Comparison of ENCODE assay signal across 19 cellular contexts in genomic region chr20:17343091-17343490, GRCh38.
"Had no signal": no experiment of that assay in that cellular context is flagged by ENCODE, and none has a peak within 500 bp of the region (broad histone marks: within the 10 kb centered on the region; RNA-seq: fewer than 3 reads in every experiment).

No MANE protein-coding gene starts in this region.

- H3K4me3 Mint-ChIP-seq: naive thymus-derived CD8-positive, alpha-beta T cell; nephron; stimulated activated memory B cell treated with anti-CD40 and anti-IgM and Interleukin-4, amounts not matched to agents 10 μg/mL and 1 μg/mL and 100 μg/mL, for 72 hours; stimulated activated naive CD8-positive, alpha-beta T cell treated with anti-CD3 and anti-CD28 coated beads, Interleukin-15, amount 100 ng/mL, for 72 hours; type B pancreatic cell had no signal

- DNase-seq: heart right ventricle; left ventricle myocardium inferior; midbrain; naive thymus-derived CD8-positive, alpha-beta T cell; psoas muscle; right lobe of liver; stimulated activated CD4-positive, alpha-beta T cell treated with anti-CD3 and anti-CD28 coated beads, Interleukin-4, amount 100 ng/mL, for 24 hours; stimulated activated CD8-positive, alpha-beta memory T cell treated with anti-CD3 and anti-CD28 coated beads, Interleukin-4, amount 100 ng/mL, for 48 hours; stimulated activated naive CD4-positive, alpha-beta T cell treated with Interleukin-2 at 50 U/mL for 16 hours; stimulated activated naive CD8-positive, alpha-beta T cell treated with anti-CD3 and anti-CD28 coated beads, Interleukin-15, amount 100 ng/mL, for 72 hours; substantia nigra; uterus had no signal

- H3K27ac Mint-ChIP-seq: naive thymus-derived CD8-positive, alpha-beta T cell; stimulated activated memory B cell treated with anti-CD40 and anti-IgM and Interleukin-4, amounts not matched to agents 10 μg/mL and 1 μg/mL and 100 μg/mL, for 72 hours; stimulated activated naive CD8-positive, alpha-beta T cell treated with anti-CD3 and anti-CD28 coated beads, Interleukin-15, amount 100 ng/mL, for 72 hours; type B pancreatic cell had no signal

- H3K4me1 ChIP-seq: heart right ventricle, left ventricle myocardium inferior, parathyroid adenoma, psoas muscle, right lobe of liver, uterus had no signal

- H3K36me3 Mint-ChIP-seq: naive thymus-derived CD8-positive, alpha-beta T cell; stimulated activated memory B cell treated with anti-CD40 and anti-IgM and Interleukin-4, amounts not matched to agents 10 μg/mL and 1 μg/mL and 100 μg/mL, for 72 hours; type B pancreatic cell had no signal

- H3K27ac ChIP-seq: heart right ventricle, hepatocyte, left ventricle myocardium inferior, parathyroid adenoma, psoas muscle, right lobe of liver, tibial nerve, uterus had no signal

- H3K4me3 ChIP-seq: heart right ventricle, hepatocyte, left ventricle myocardium inferior, lung, psoas muscle, right lobe of liver, tibial nerve, uterus had no signal

- H2AFZ ChIP-seq: hepatocyte, parathyroid adenoma had no signal

- H3K4me1 Mint-ChIP-seq: naive thymus-derived CD8-positive, alpha-beta T cell; stimulated activated memory B cell treated with anti-CD40 and anti-IgM and Interleukin-4, amounts not matched to agents 10 μg/mL and 1 μg/mL and 100 μg/mL, for 72 hours; stimulated activated naive CD8-positive, alpha-beta T cell treated with anti-CD3 and anti-CD28 coated beads, Interleukin-15, amount 100 ng/mL, for 72 hours had no signal

- H3K4me2 ChIP-seq: hepatocyte had no signal

- H3K9me3 Mint-ChIP-seq: stimulated activated memory B cell treated with anti-CD40 and anti-IgM and Interleukin-4, amounts not matched to agents 10 μg/mL and 1 μg/mL and 100 μg/mL, for 72 hours; stimulated activated naive CD8-positive, alpha-beta T cell treated with anti-CD3 and anti-CD28 coated beads, Interleukin-15, amount 100 ng/mL, for 72 hours had no signal

- H3K36me3 ChIP-seq: heart right ventricle, left ventricle myocardium inferior, right lobe of liver, tibial nerve, uterus had no signal

- H3K79me2 ChIP-seq: hepatocyte, parathyroid adenoma had no signal

- H3K9me3 ChIP-seq: left ventricle myocardium inferior, right lobe of liver, uterus had no signal

- H3K27me3 ChIP-seq: hepatocyte, right lobe of liver, tibial nerve, uterus had no signal

- H3K9ac ChIP-seq: parathyroid adenoma had no signal
